ENCODE assay signal across 15 cellular contexts in the genomic region with DNA sequence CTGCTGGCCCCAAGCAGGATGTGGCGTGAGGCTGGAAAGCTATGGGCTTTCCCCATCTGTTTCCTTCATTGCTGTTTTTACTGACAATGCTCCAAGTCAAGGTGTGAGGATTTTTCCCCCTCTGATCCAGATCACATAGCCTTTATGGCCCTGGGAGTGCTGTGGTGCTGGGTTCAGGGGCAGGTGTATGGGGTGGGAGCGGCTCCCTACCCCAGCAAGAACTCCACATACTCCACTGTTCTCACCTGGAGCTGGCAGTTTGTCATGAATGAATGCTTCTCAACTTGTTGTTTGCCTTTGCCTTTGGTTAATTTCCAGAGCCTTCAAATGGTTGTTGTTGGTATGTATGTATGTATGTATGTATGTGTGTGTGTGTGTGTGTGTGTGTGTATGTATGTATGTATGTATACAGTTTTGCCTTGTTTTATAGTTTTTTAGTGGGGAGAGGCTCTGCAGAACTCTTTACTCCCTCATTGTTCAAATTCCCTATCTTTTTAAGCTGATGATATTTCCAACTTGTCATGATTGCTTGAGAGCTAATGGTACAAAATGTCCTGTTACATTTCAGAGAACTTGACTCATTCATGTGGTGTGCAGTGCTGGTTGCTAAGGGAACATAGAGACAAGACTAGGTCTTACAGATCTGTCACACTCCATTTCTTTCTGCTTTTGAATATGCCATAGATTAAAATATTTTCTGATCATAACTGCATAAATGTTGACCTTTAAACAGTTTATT. TPM values are rescaled to one million over a fixed set of nuclear protein-coding genes. Genes with fewer than 3 reads are reported as not detected.
DNase-seq lines count a peak whose midpoint lies in the region; ATAC-seq and TF ChIP-seq lines count a peak whose summit lies in the region.
"Had no signal": no experiment of that assay in that cellular context is flagged by ENCODE, and none has a peak within 500 bp of the region (broad histone marks: within the 10 kb centered on the region; RNA-seq: fewer than 3 reads in every experiment).

No MANE protein-coding gene starts in this region.

- peak; percentile 72 for DNase-seq in DMS79 treated with DMSO at 0.1 percent for 48 hours (lab: John Stamatoyannopoulos, UW)
- peak; percentile 45 for DNase-seq in astrocyte of the hippocampus (ENCODE audit: low read depth, low spot score)
- DNase-seq in fibroblast of villous mesenchyme (ENCODE audit: low read depth): peak; percentile 17
- DNase-seq in myocyte (ENCODE audit: low read depth): peak; percentile 76
- DNase-seq in DMS 273 (lab: John Stamatoyannopoulos, UW; ENCODE audit: unreplicated experiment): no peak
- no peak for DNase-seq in NCI-H2029 (lab: John Stamatoyannopoulos, UW)
- DNase-seq: activated CD4-positive, alpha-beta T cell treated with anti-CD3 and anti-CD28 coated beads for 4 hours; effector CD4-positive, alpha-beta T cell; NCI-H1436 treated with DMSO at 0.1 percent for 48 hours; NK-92 treated with Interleukin-12 subunit alpha and Interleukin-12 subunit beta, amount 100 ng/mL, for 24 hours; stomach had no signal

- H3K4me3 ChIP-seq in fibroblast of villous mesenchyme (ENCODE audit: low read depth, low read length): no peak overlapping the region
- H3K4me3 ChIP-seq: neural progenitor cell, stomach had no signal

- TF ChIP-seq CTCF in fibroblast of villous mesenchyme (IDR thresholded peaks at IDR 0.05; ENCODE audit: insufficient read depth, low read depth, low read length): no peak

- no peak for ATAC-seq in HG02884 (IDR thresholded peaks at IDR 0.05; ENCODE audit: unreplicated experiment)
- no peak for ATAC-seq in GM21381 (IDR thresholded peaks at IDR 0.05; ENCODE audit: unreplicated experiment)
- ATAC-seq: activated T-helper 17 cell treated with anti-CD3 and anti-CD28 coated beads, Interleukin-2, amount 50 U/mL, for 72 hours had no signal

RNA-seq across cellular contexts. Expression of a gene that starts 36.6 kb away (rescaled TPM):
- not detected in 2 replicates for total RNA-seq in fibroblast of villous mesenchyme
- not detected in 2 replicates for total RNA-seq in myocyte
- polyA plus RNA-seq in myocyte (2012): not detected
- total RNA-seq: activated T-helper 17 cell treated with anti-CD3 and anti-CD28 coated beads, Interleukin-2, amount 50 U/mL, for 72 hours had no signal

Comparison
In these comparisons a context has a peak if more than half of its experiments do, and no peak if none do; other contexts are left out.
1. DNase-seq: peak in DMS79 treated with DMSO at 0.1 percent for 48 hours (single experiment), astrocyte of the hippocampus (single experiment), fibroblast of villous mesenchyme (single experiment) and myocyte (single experiment); none in DMS 273 (single experiment) and NCI-H2029 (single experiment).